In the genomic region with DNA sequence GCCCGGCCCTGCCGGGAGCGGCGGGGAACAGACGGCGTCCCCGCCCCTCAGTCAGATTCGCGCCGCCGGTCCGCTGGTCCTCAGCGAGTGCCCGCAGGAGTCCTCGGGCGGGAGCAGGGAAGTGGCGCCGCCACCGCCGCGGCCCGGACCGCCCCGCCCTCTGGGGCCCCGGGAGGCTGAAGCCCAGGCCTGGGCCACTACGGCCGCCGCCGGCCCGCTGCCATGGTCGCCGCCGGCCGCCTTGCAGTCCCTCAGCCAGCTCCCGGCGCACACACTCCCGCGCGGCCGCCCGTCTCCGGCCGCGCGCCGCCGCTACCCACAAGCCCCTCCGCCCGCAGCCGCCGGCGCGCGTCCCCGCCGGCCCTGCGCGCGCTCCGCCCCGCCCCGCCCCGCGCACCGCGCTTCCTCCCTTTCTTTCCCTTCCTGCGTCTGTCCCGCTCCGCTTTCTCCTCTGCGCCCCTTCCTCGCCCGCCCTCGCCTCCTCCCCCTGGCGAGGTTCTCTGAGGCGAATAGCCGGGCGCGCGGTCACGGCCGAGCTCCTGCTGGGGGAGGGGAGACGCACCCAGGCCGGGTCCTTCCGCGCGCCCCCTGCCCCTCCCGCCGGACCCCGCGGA, we compare ENCODE assay signal across 8 cellular contexts. TPM values are rescaled to one million over a fixed set of nuclear protein-coding genes. Genes with fewer than 3 reads are reported as not detected.
DNase-seq lines count a peak whose midpoint lies in the region; ATAC-seq and TF ChIP-seq lines count a peak whose summit lies in the region.

A gene (minus strand): TSS at position 295 of the 614 bp plus-strand sequence. CDS start 500 bp downstream, outside the sequence.

- H3K36me3 ChIP-seq in ES-I3 (ENCODE audit: insufficient read depth, low read length) (no peaks in the 10 kb centered on the region), H7 (replicated peaks; ENCODE audit: control insufficient read depth, insufficient read depth, low read length) (no peaks in the 10 kb centered on the region), MM.1S (replicated peaks; ENCODE audit: insufficient read depth, low read length) (no peaks in the 10 kb centered on the region), SK-N-SH (replicated peaks in 1 of 2; ENCODE audit: control insufficient read depth in 1 of 2, insufficient read depth in 2 of 2, low read length in 1 of 2) (no peaks in the 10 kb centered on the region), osteoblast (ENCODE audit: insufficient read depth, low read length) (no peaks in the 10 kb centered on the region), thymus (ENCODE audit: control insufficient read depth, insufficient read depth) (no peaks in the 10 kb centered on the region)

- H3K4me3 ChIP-seq in H7 (ENCODE audit: insufficient read depth, low read depth, low read length) (peak within 1 kb of the TSS; percentile 94), MM.1S (ENCODE audit: low read length) (peak within 1 kb of the TSS; percentile 93), SK-N-SH (ENCODE audit: low read depth in 2 of 2, low read length in 1 of 2) (peak within 1 kb of the TSS; percentile 88 to 99), osteoblast (ENCODE audit: insufficient read depth, low read length) (peak within 1 kb of the TSS; percentile 78), thymus (ENCODE audit: low read length) (peak within 1 kb of the TSS; percentile 91)

- peak; percentile 65 to 76 for ATAC-seq in activated naive CD4-positive, alpha-beta T cell treated with anti-CD3 and anti-CD28 coated beads, Interleukin-2, amount 50 U/mL, for 72 hours

- H3K27ac Mint-ChIP-seq in activated naive CD4-positive, alpha-beta T cell treated with anti-CD3 and anti-CD28 coated beads, Interleukin-2, amount 50 U/mL, for 72 hours: peak within 1 kb of the TSS; percentile 83 to 99

- H3K9me3 ChIP-seq in ES-I3 (ENCODE audit: control insufficient read depth, insufficient read depth, low read length): no peaks in the 10 kb centered on the region
- H3K9me3 ChIP-seq in MM.1S (replicated peaks; ENCODE audit: insufficient read depth, low read length): no peaks in the 10 kb centered on the region
- no peaks in the 10 kb centered on the region for H3K9me3 ChIP-seq in SK-N-SH
- no peaks in the 10 kb centered on the region for H3K9me3 ChIP-seq in osteoblast (ENCODE audit: low read depth, low read length)
- H3K9me3 ChIP-seq in thymus (ENCODE audit: control insufficient read depth): no peaks in the 10 kb centered on the region

- peaks cover 14% of the 10 kb centered on the region for H3F3A ChIP-seq in MM.1S (ENCODE audit: insufficient read depth, low read length)
- peaks cover 23% of the 10 kb centered on the region for H3F3A ChIP-seq in SK-N-SH (replicated peaks; ENCODE audit: insufficient read depth)

- no peak for TF ChIP-seq RAD21 in SK-N-SH (IDR thresholded peaks at IDR 0.05; ENCODE audit: low read length)

- H3K4me1 ChIP-seq in ES-I3 (ENCODE audit: insufficient read depth, low read length) (peaks cover 27% of the 10 kb centered on the region), MM.1S (ENCODE audit: low read length) (peaks cover 3% of the 10 kb centered on the region), SK-N-SH (ENCODE audit: control insufficient read depth in 1 of 2, insufficient read depth in 2 of 2, low read depth in 1 of 2, low read length in 1 of 2) (peaks cover 18 to 25% of the 10 kb centered on the region in 2 experiments), osteoblast (ENCODE audit: insufficient read depth, low read length) (peaks cover 17% of the 10 kb centered on the region), thymus (ENCODE audit: control insufficient read depth, insufficient read depth, low read length) (peaks cover 10% of the 10 kb centered on the region)

- H3K9ac ChIP-seq in ES-I3 (ENCODE audit: low read depth, low read length) (peak within 1 kb of the TSS; percentile 87), MM.1S (ENCODE audit: low read length) (peak within 1 kb of the TSS; percentile 72), SK-N-SH (peak within 1 kb of the TSS; percentile 91)

- TF ChIP-seq CTCF in MM.1S (IDR thresholded peaks at IDR 0.05; ENCODE audit: low read length): no peak
- no peak for TF ChIP-seq CTCF in SK-N-SH (IDR thresholded peaks at IDR 0.05)
- no peak for TF ChIP-seq CTCF in osteoblast (IDR thresholded peaks at IDR 0.05; ENCODE audit: extremely low read depth, low read depth, low read length)

- H2AFZ ChIP-seq in MM.1S (ENCODE audit: low read length) (peak within 1 kb of the TSS; percentile 78), SK-N-SH (ENCODE audit: low read depth) (peak within 1 kb of the TSS; percentile 92), osteoblast (ENCODE audit: low read length) (peak within 1 kb of the TSS; percentile 83)

- H3K4me2 ChIP-seq in MM.1S (ENCODE audit: low read depth, low read length): peak within 1 kb of the TSS; percentile 89
- H3K4me2 ChIP-seq in SK-N-SH: peak within 1 kb of the TSS; percentile 92
- peak within 1 kb of the TSS; percentile 91 for H3K4me2 ChIP-seq in osteoblast (ENCODE audit: insufficient read depth, low read length)

- H3K9me3 Mint-ChIP-seq in activated naive CD4-positive, alpha-beta T cell treated with anti-CD3 and anti-CD28 coated beads, Interleukin-2, amount 50 U/mL, for 72 hours: no peaks in the 10 kb centered on the region

- POLR2A ChIA-PET in SK-N-SH (lab: Yijun Ruan, JAX): interaction anchor here (0.6 to 2.4 kb wide), 15 partner anchors 9 to 532 kb away, joined by 3 to 16 read pairs (median 4); a partner anchor contains a TSS

- peak; percentile 95 for DNase-seq in H7
- DNase-seq in MM.1S: peak; percentile 68
- peak; percentile 98 for DNase-seq in SK-N-SH
- peak; percentile 67 to 73 for DNase-seq in activated naive CD4-positive, alpha-beta T cell treated with anti-CD3 and anti-CD28 coated beads, Interleukin-2, amount 50 U/mL, for 72 hours (ENCODE audit: low spot score in 2 of 2)
- DNase-seq in glomerular endothelial cell (ENCODE audit: extremely low read depth, low read depth, low spot score): no peak
- peak; percentile 98 for DNase-seq in osteoblast (ENCODE audit: insufficient read length, low spot score, missing footprints)

- under 1% methylated on average over 29 of the region's 90 CpGs for WGBS in SK-N-SH (ENCODE audit: low lambda C conversion rate)
- under 1% methylated on average over 84 of the region's 90 CpGs for WGBS in thymus

- H4K20me1 ChIP-seq in MM.1S (ENCODE audit: insufficient read depth, low read length): 0 out of 2 replicates have a peak, but pooled peaks cover 5% of the 10 kb centered on the region
- H4K20me1 ChIP-seq in SK-N-SH (ENCODE audit: insufficient read depth): peaks cover 39% of the 10 kb centered on the region
- H4K20me1 ChIP-seq in osteoblast (ENCODE audit: insufficient read depth, low read length): peaks cover 36% of the 10 kb centered on the region

- H3K79me2 ChIP-seq in MM.1S (ENCODE audit: low read length) (peaks cover 44% of the 10 kb centered on the region), SK-N-SH (ENCODE audit: insufficient read depth) (peaks cover 48% of the 10 kb centered on the region), osteoblast (ENCODE audit: insufficient read depth, low read length) (peaks cover 45% of the 10 kb centered on the region)

- no peaks in the 10 kb centered on the region for H3K27me3 ChIP-seq in H7 (ENCODE audit: control insufficient read depth, insufficient read depth, low read length)
- H3K27me3 ChIP-seq in MM.1S (replicated peaks; ENCODE audit: insufficient read depth, low read length): no peaks in the 10 kb centered on the region
- no peaks in the 10 kb centered on the region for H3K27me3 ChIP-seq in SK-N-SH (ENCODE audit: insufficient read depth)
- H3K27me3 ChIP-seq in osteoblast (ENCODE audit: insufficient read depth, low read length): no peaks in the 10 kb centered on the region
- H3K27me3 ChIP-seq in thymus (ENCODE audit: control insufficient read depth, insufficient read depth): no peaks in the 10 kb centered on the region

- 0 out of 4 replicates have a peak, but pooled peaks of 1 of the 2 experiments have one; percentile 12 for TF ChIP-seq EP300 in SK-N-SH (IDR thresholded peaks at IDR 0.05; ENCODE audit: borderline replicate concordance in 1 of 2, low read depth in 1 of 2, low read length in 1 of 2)

- H3K36me3 Mint-ChIP-seq in activated naive CD4-positive, alpha-beta T cell treated with anti-CD3 and anti-CD28 coated beads, Interleukin-2, amount 50 U/mL, for 72 hours: peaks cover 6 to 10% of the 10 kb centered on the region in 2 donors

- CTCF ChIA-PET in SK-N-SH (lab: Yijun Ruan, JAX): interaction anchor here (0.7 to 5.1 kb wide), 13 partner anchors 8 to 512 kb away, joined by 3 to 34 read pairs (median 4); a partner anchor contains a TSS

- H3K27ac ChIP-seq in MM.1S (ENCODE audit: low read length): peak within 1 kb of the TSS; percentile 15; the same call in 1 of the 2 replicates
- H3K27ac ChIP-seq in SK-N-SH (ENCODE audit: low read depth in 2 of 2, low read length in 1 of 2): peak within 1 kb of the TSS; percentile 91 to 98
- H3K27ac ChIP-seq in osteoblast (ENCODE audit: low read depth, low read length): peak within 1 kb of the TSS; percentile 90
- H3K27ac ChIP-seq in thymus (ENCODE audit: low read depth): peak within 1 kb of the TSS; percentile 94

- H3K9me2 ChIP-seq in MM.1S (replicated peaks; ENCODE audit: insufficient read depth, low read length): no peaks in the 10 kb centered on the region
- H3K9me2 ChIP-seq in SK-N-SH: no peaks in the 10 kb centered on the region

TF ChIP-seq in SK-N-SH, 30 proteins besides CTCF, POLR2A, EP300 and RAD21 (continues in another document):
- TF ChIP-seq FOSL2 (IDR thresholded peaks at IDR 0.05; ENCODE audit: borderline replicate concordance, low read depth) (no peak), JUND (IDR thresholded peaks at IDR 0.05) (no peak), SMC3 (IDR thresholded peaks at IDR 0.05; ENCODE audit: low read depth, low read length) (0 out of 2 replicates have a peak, but pooled peaks have one; percentile 18), RFX5 (IDR thresholded peaks at IDR 0.05; ENCODE audit: low read length) (no peak), TEAD4 (IDR thresholded peaks at IDR 0.05; ENCODE audit: borderline replicate concordance, insufficient read depth) (no peak)
- TF ChIP-seq, protein P1, sequence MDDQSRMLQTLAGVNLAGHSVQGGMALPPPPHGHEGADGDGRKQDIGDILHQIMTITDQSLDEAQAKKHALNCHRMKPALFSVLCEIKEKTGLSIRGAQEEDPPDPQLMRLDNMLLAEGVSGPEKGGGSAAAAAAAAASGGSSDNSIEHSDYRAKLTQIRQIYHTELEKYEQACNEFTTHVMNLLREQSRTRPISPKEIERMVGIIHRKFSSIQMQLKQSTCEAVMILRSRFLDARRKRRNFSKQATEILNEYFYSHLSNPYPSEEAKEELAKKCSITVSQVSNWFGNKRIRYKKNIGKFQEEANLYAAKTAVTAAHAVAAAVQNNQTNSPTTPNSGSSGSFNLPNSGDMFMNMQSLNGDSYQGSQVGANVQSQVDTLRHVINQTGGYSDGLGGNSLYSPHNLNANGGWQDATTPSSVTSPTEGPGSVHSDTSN (IDR thresholded peaks at IDR 0.05): no peak

RNA-seq across cellular contexts. Expression of the gene that starts here (rescaled TPM):
- total RNA-seq in H7 (2014; rRNA removed; shearing (Covaris generic)): 12.6 and 18.0 TPM in 2 replicates
- polyA plus RNA-seq in SK-N-SH (2012; rRNA removed) (4.2 and 4.9 TPM in 2 replicates), thymus (11.7 TPM)
- polyA plus RNA-seq in SK-N-SH (2012; cell fraction: cytosol; rRNA removed): 6.5 and 8.4 TPM in 2 replicates
- 2.9 and 5.3 TPM in 2 replicates for polyA plus RNA-seq in SK-N-SH (2012; cell fraction: nucleus; rRNA removed)
- 10 to 100 TPM in 1 of 2 donors, 1 to 10 TPM in 1; 7.5 to 15.4 TPM for total RNA-seq in activated naive CD4-positive, alpha-beta T cell treated with anti-CD3 and anti-CD28 coated beads, Interleukin-2, amount 50 U/mL, for 72 hours
- total RNA-seq in glomerular endothelial cell (30.8 and 47.4 TPM in 2 replicates), osteoblast (55.1 and 59.7 TPM in 2 replicates)

Comparison
In these comparisons a context has a peak if more than half of its experiments do, and no peak if none do; other contexts are left out.
1. H3K27ac ChIP-seq: peak in every context shown above with its lines; median percentile 94 in SK-N-SH; 94 in thymus; 90 in osteoblast; 15 in MM.1S.